ENCODE assay signal across 1 cellular context in genomic region chr11:61972796-61973602, GRCh38.
TF ChIP-seq lines count a peak whose summit lies in the region.

No MANE protein-coding gene starts in this region.

TF ChIP-seq in HepG2, 621 proteins besides CTCF, POLR2A, EP300 and RAD21 (continued from another document and continues in another):
- no peak for TF ChIP-seq KIAA2018 (CRISPR knock-in tag; IDR thresholded peaks at IDR 0.05; ENCODE audit: borderline replicate concordance)
- peak; percentile 61; the same call in 1 of the 2 replicates for TF ChIP-seq BRD4 (CRISPR knock-in tag; IDR thresholded peaks at IDR 0.05)
- no peak for TF ChIP-seq CENPX (CRISPR knock-in tag; IDR thresholded peaks at IDR 0.05)
- peak; percentile 53; the same call in 1 of the 2 replicates for TF ChIP-seq ZNF670 (CRISPR knock-in tag; IDR thresholded peaks at IDR 0.05; ENCODE audit: borderline replicate concordance)
- TF ChIP-seq ZNF766 (CRISPR knock-in tag; IDR thresholded peaks at IDR 0.05; ENCODE audit: borderline replicate concordance): peak; percentile 57; the same call in 1 of the 2 replicates
- TF ChIP-seq ZNF589 (CRISPR knock-in tag; conservative IDR thresholded peaks at IDR 0.05): peak; percentile 48; the same call in 1 of the 2 replicates
- TF ChIP-seq, protein P1, sequence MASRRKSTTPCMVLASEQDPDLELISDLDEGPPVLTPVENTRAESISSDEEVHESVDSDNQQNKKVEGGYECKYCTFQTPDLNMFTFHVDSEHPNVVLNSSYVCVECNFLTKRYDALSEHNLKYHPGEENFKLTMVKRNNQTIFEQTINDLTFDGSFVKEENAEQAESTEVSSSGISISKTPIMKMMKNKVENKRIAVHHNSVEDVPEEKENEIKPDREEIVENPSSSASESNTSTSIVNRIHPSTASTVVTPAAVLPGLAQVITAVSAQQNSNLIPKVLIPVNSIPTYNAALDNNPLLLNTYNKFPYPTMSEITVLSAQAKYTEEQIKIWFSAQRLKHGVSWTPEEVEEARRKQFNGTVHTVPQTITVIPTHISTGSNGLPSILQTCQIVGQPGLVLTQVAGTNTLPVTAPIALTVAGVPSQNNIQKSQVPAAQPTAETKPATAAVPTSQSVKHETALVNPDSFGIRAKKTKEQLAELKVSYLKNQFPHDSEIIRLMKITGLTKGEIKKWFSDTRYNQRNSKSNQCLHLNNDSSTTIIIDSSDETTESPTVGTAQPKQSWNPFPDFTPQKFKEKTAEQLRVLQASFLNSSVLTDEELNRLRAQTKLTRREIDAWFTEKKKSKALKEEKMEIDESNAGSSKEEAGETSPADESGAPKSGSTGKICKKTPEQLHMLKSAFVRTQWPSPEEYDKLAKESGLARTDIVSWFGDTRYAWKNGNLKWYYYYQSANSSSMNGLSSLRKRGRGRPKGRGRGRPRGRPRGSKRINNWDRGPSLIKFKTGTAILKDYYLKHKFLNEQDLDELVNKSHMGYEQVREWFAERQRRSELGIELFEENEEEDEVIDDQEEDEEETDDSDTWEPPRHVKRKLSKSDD (CRISPR knock-in tag; IDR thresholded peaks at IDR 0.05; ENCODE audit: low read depth): peak; percentile 58
- peak; percentile 28; the same call in 1 of the 2 replicates for TF ChIP-seq ZNF280B (CRISPR knock-in tag; IDR thresholded peaks at IDR 0.05; ENCODE audit: borderline replicate concordance)
- TF ChIP-seq HOXA9 (CRISPR knock-in tag; IDR thresholded peaks at IDR 0.05; ENCODE audit: borderline replicate concordance): no peak
- peak; percentile 43; the same call in 1 of the 2 replicates for TF ChIP-seq ZNF138 (CRISPR knock-in tag; IDR thresholded peaks at IDR 0.05; ENCODE audit: low read depth)
- TF ChIP-seq RARA (CRISPR knock-in tag; IDR thresholded peaks at IDR 0.05): peak; percentile 76
- TF ChIP-seq STAG1 (CRISPR knock-in tag; IDR thresholded peaks at IDR 0.05): no peak
- TF ChIP-seq, protein P2, sequence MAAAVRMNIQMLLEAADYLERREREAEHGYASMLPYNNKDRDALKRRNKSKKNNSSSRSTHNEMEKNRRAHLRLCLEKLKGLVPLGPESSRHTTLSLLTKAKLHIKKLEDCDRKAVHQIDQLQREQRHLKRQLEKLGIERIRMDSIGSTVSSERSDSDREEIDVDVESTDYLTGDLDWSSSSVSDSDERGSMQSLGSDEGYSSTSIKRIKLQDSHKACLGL (CRISPR knock-in tag; IDR thresholded peaks at IDR 0.05): peak; percentile 58
- peak; percentile 86; the same call in 1 of the 2 replicates for TF ChIP-seq HOXA5 (CRISPR knock-in tag; IDR thresholded peaks at IDR 0.05)
- no peak for TF ChIP-seq ZNF253 (CRISPR knock-in tag; IDR thresholded peaks at IDR 0.05; ENCODE audit: borderline replicate concordance)
- TF ChIP-seq ELF3 (CRISPR knock-in tag; IDR thresholded peaks at IDR 0.05): peak; percentile 51; the same call in 1 of the 2 replicates
- TF ChIP-seq MXD3 (CRISPR knock-in tag; IDR thresholded peaks at IDR 0.05): peak; percentile 57; the same call in 1 of the 2 replicates
- TF ChIP-seq, protein P3, sequence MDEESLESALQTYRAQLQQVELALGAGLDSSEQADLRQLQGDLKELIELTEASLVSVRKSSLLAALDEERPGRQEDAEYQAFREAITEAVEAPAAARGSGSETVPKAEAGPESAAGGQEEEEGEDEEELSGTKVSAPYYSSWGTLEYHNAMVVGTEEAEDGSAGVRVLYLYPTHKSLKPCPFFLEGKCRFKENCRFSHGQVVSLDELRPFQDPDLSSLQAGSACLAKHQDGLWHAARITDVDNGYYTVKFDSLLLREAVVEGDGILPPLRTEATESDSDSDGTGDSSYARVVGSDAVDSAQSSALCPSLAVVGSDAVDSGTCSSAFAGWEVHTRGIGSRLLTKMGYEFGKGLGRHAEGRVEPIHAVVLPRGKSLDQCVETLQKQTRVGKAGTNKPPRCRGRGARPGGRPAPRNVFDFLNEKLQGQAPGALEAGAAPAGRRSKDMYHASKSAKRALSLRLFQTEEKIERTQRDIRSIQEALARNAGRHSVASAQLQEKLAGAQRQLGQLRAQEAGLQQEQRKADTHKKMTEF (CRISPR knock-in tag; IDR thresholded peaks at IDR 0.05): peak; percentile 88
- TF ChIP-seq STAT6 (CRISPR knock-in tag; IDR thresholded peaks at IDR 0.05; ENCODE audit: borderline replicate concordance): peak; percentile 95
- peak; percentile 13 for TF ChIP-seq CBX1 (IDR thresholded peaks at IDR 0.05; ENCODE audit: low read depth)
- no peak for TF ChIP-seq ZNF879 (CRISPR knock-in tag; IDR thresholded peaks at IDR 0.05)
- TF ChIP-seq DPF2 (CRISPR knock-in tag; IDR thresholded peaks at IDR 0.05; ENCODE audit: borderline replicate concordance, low read depth): peak; percentile 62; the same call in 1 of the 2 replicates
- no peak for TF ChIP-seq ZMAT3 (CRISPR knock-in tag; conservative IDR thresholded peaks at IDR 0.05)
- 0 out of 2 replicates have a peak, but pooled peaks have one; percentile 42 for TF ChIP-seq U2AF2 (IDR thresholded peaks at IDR 0.05; ENCODE audit: low read depth, low read length)
- no peak for TF ChIP-seq ZNF318 (CRISPR knock-in tag; IDR thresholded peaks at IDR 0.05)
